10 cellular contexts compared by ENCODE assay signal in genomic region chr7:7996568-7996967, GRCh38. TPM values are rescaled to one million over a fixed set of nuclear protein-coding genes. Genes with fewer than 3 reads are reported as not detected.
A peak's percentile ranks its signal among the peaks of the same experiment; 100 is the strongest.
DNase-seq lines count a peak whose midpoint lies in the region; ATAC-seq and TF ChIP-seq lines count a peak whose summit lies in the region.
"Had no signal": no experiment of that assay in that cellular context is flagged by ENCODE, and none has a peak within 500 bp of the region (broad histone marks: within the 10 kb centered on the region; RNA-seq: fewer than 3 reads in every experiment).

No MANE protein-coding gene starts in this region.

- H3K27ac Mint-ChIP-seq in activated CD8-positive, alpha-beta memory T cell treated with anti-CD3 and anti-CD28 coated beads, Interleukin-2, amount 10 ng/mL, durations not matched to agents 7 days and 5 days, result peak overlapping the region; percentile 3
- H3K27ac Mint-ChIP-seq in stimulated activated effector memory CD8-positive, alpha-beta T cell treated with anti-CD3 and anti-CD28 coated beads, Interleukin-12 subunit alpha, Interleukin-12 subunit beta, amount 100 ng/mL, for 72 hours, result peak overlapping the region; percentile 65

- ATAC-seq in activated CD8-positive, alpha-beta memory T cell treated with anti-CD3 and anti-CD28 coated beads, Interleukin-2, amount 10 ng/mL, durations not matched to agents 7 days and 5 days, result no peak
- peak; percentile 84 for ATAC-seq in stimulated activated effector memory CD8-positive, alpha-beta T cell treated with anti-CD3 and anti-CD28 coated beads, Interleukin-12 subunit alpha, Interleukin-12 subunit beta, amount 100 ng/mL, for 72 hours
- ATAC-seq in SK-N-SH treated with all-trans-retinoic acid at 6 μM for 48 hours, result no peak

- peaks cover 42% of the 10 kb centered on the region for H3K36me3 Mint-ChIP-seq in activated CD8-positive, alpha-beta memory T cell treated with anti-CD3 and anti-CD28 coated beads, Interleukin-2, amount 10 ng/mL, durations not matched to agents 7 days and 5 days
- H3K36me3 Mint-ChIP-seq in stimulated activated effector memory CD8-positive, alpha-beta T cell treated with anti-CD3 and anti-CD28 coated beads, Interleukin-12 subunit alpha, Interleukin-12 subunit beta, amount 100 ng/mL, for 72 hours, result peaks cover 4% of the 10 kb centered on the region

- H3K27me3 Mint-ChIP-seq in activated CD8-positive, alpha-beta memory T cell treated with anti-CD3 and anti-CD28 coated beads, Interleukin-2, amount 10 ng/mL, durations not matched to agents 7 days and 5 days, result no peaks in the 10 kb centered on the region

- no peak for TF ChIP-seq CTCF in GM13977 (IDR thresholded peaks at IDR 0.05; ENCODE audit: extremely low read depth, insufficient read depth, missing control alignments)

- H3K4me1 Mint-ChIP-seq in activated CD8-positive, alpha-beta memory T cell treated with anti-CD3 and anti-CD28 coated beads, Interleukin-2, amount 10 ng/mL, durations not matched to agents 7 days and 5 days, result peaks cover 10% of the 10 kb centered on the region
- peaks cover 13% of the 10 kb centered on the region for H3K4me1 Mint-ChIP-seq in stimulated activated effector memory CD8-positive, alpha-beta T cell treated with anti-CD3 and anti-CD28 coated beads, Interleukin-12 subunit alpha, Interleukin-12 subunit beta, amount 100 ng/mL, for 72 hours

- CTCF ChIA-PET in activated CD8-positive, alpha-beta memory T cell treated with anti-CD3 and anti-CD28 coated beads, Interleukin-2, amount 10 ng/mL, durations not matched to agents 7 days and 5 days (lab: Charles Lee), result interaction anchor here (1.1 to 1.2 kb wide), 2 partner anchors 9 to 194 kb away, joined by 3 to 4 read pairs; no protein-coding TSS in a partner anchor

- peaks cover 18% of the 10 kb centered on the region for H3K9me3 Mint-ChIP-seq in activated CD8-positive, alpha-beta memory T cell treated with anti-CD3 and anti-CD28 coated beads, Interleukin-2, amount 10 ng/mL, durations not matched to agents 7 days and 5 days (ENCODE audit: low read depth)
- peaks cover 13% of the 10 kb centered on the region for H3K9me3 Mint-ChIP-seq in stimulated activated effector memory CD8-positive, alpha-beta T cell treated with anti-CD3 and anti-CD28 coated beads, Interleukin-12 subunit alpha, Interleukin-12 subunit beta, amount 100 ng/mL, for 72 hours

- H3K4me3 Mint-ChIP-seq in activated CD8-positive, alpha-beta memory T cell treated with anti-CD3 and anti-CD28 coated beads, Interleukin-2, amount 10 ng/mL, durations not matched to agents 7 days and 5 days, result no peak overlapping the region
- H3K4me3 Mint-ChIP-seq in stimulated activated effector memory CD8-positive, alpha-beta T cell treated with anti-CD3 and anti-CD28 coated beads, Interleukin-12 subunit alpha, Interleukin-12 subunit beta, amount 100 ng/mL, for 72 hours, result peak overlapping the region; percentile 8

- DNase-seq in activated CD8-positive, alpha-beta memory T cell treated with anti-CD3 and anti-CD28 coated beads, Interleukin-2, amount 10 ng/mL, durations not matched to agents 7 days and 5 days, result no peak
- DNase-seq in activated CD8-positive, alpha-beta memory T cell treated with anti-CD3 and anti-CD28 coated beads, Interleukin-2, amount 50 U/mL, for 4 hours, result no peak
- DNase-seq in LHCN-M2 (ENCODE audit: low read depth) (peak; percentile 63), dedifferentiated amniotic fluid mesenchymal stem cell (ENCODE audit: extremely low spot score) (peak; percentile 32), GM13977 (ENCODE audit: low spot score) (no peak), germinal center (ENCODE audit: low spot score) (no peak)
- DNase-seq in stimulated activated effector memory CD8-positive, alpha-beta T cell treated with anti-CD3 and anti-CD28 coated beads, Interleukin-12 subunit alpha, Interleukin-12 subunit beta, amount 100 ng/mL, for 72 hours (ENCODE audit: low spot score in 2 of 2), result no peak
- DNase-seq: KG1, kidney had no signal

- in situ Hi-C loops in GM13977 (cut with MboI; ENCODE audit: low pct_unique_long_range_greater_than_20kb, low sequenced_read_pairs, unreplicated experiment), result no loop called here

TF ChIP-seq in SK-N-SH treated with all-trans-retinoic acid at 6 μM for 48 hours, 23 proteins besides CTCF, POLR2A, EP300 and RAD21:
- TF ChIP-seq, protein P1, sequence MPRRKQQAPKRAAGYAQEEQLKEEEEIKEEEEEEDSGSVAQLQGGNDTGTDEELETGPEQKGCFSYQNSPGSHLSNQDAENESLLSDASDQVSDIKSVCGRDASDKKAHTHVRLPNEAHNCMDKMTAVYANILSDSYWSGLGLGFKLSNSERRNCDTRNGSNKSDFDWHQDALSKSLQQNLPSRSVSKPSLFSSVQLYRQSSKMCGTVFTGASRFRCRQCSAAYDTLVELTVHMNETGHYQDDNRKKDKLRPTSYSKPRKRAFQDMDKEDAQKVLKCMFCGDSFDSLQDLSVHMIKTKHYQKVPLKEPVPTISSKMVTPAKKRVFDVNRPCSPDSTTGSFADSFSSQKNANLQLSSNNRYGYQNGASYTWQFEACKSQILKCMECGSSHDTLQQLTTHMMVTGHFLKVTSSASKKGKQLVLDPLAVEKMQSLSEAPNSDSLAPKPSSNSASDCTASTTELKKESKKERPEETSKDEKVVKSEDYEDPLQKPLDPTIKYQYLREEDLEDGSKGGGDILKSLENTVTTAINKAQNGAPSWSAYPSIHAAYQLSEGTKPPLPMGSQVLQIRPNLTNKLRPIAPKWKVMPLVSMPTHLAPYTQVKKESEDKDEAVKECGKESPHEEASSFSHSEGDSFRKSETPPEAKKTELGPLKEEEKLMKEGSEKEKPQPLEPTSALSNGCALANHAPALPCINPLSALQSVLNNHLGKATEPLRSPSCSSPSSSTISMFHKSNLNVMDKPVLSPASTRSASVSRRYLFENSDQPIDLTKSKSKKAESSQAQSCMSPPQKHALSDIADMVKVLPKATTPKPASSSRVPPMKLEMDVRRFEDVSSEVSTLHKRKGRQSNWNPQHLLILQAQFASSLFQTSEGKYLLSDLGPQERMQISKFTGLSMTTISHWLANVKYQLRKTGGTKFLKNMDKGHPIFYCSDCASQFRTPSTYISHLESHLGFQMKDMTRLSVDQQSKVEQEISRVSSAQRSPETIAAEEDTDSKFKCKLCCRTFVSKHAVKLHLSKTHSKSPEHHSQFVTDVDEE (CRISPR knock-in tag; IDR thresholded peaks at IDR 0.05), result no peak
- TF ChIP-seq OSR1 (CRISPR knock-in tag; IDR thresholded peaks at IDR 0.05) (no peak), ISL1 (CRISPR knock-in tag; IDR thresholded peaks at IDR 0.05) (no peak), GLIS3 (CRISPR knock-in tag; IDR thresholded peaks at IDR 0.05) (no peak), TCF4 (CRISPR knock-in tag; IDR thresholded peaks at IDR 0.05; ENCODE audit: borderline replicate concordance) (no peak), ZFP3 (CRISPR knock-in tag; IDR thresholded peaks at IDR 0.05) (no peak), CSDC2 (CRISPR knock-in tag; IDR thresholded peaks at IDR 0.05) (no peak), TOX (CRISPR knock-in tag; IDR thresholded peaks at IDR 0.05; ENCODE audit: borderline replicate concordance) (no peak), PPARA (CRISPR knock-in tag; IDR thresholded peaks at IDR 0.05; ENCODE audit: borderline replicate concordance) (no peak), RARB (CRISPR knock-in tag; IDR thresholded peaks at IDR 0.05) (no peak), ARNTL (CRISPR knock-in tag; IDR thresholded peaks at IDR 0.05; ENCODE audit: borderline replicate concordance, low read depth) (no peak), ZNF8 (CRISPR knock-in tag; IDR thresholded peaks at IDR 0.05) (no peak), ZNF565 (CRISPR knock-in tag; conservative IDR thresholded peaks at IDR 0.05; ENCODE audit: low read depth) (no peak), ZC3H10 (CRISPR knock-in tag; IDR thresholded peaks at IDR 0.05) (no peak), ZNF70 (CRISPR knock-in tag; IDR thresholded peaks at IDR 0.05) (no peak), ZFP30 (CRISPR knock-in tag; IDR thresholded peaks at IDR 0.05) (no peak), SNAI2 (CRISPR knock-in tag; IDR thresholded peaks at IDR 0.05) (no peak), ESRRG (CRISPR knock-in tag; IDR thresholded peaks at IDR 0.05) (no peak)
- TF ChIP-seq, protein P2, sequence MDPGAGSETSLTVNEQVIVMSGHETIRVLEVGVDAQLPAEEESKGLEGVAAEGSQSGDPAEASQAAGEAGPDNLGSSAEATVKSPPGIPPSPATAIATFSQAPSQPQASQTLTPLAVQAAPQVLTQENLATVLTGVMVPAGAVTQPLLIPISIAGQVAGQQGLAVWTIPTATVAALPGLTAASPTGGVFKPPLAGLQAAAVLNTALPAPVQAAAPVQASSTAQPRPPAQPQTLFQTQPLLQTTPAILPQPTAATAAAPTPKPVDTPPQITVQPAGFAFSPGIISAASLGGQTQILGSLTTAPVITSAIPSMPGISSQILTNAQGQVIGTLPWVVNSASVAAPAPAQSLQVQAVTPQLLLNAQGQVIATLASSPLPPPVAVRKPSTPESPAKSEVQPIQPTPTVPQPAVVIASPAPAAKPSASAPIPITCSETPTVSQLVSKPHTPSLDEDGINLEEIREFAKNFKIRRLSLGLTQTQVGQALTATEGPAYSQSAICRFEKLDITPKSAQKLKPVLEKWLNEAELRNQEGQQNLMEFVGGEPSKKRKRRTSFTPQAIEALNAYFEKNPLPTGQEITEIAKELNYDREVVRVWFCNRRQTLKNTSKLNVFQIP (CRISPR knock-in tag; IDR thresholded peaks at IDR 0.05; ENCODE audit: borderline replicate concordance, low read depth), result no peak
- TF ChIP-seq, protein P3, sequence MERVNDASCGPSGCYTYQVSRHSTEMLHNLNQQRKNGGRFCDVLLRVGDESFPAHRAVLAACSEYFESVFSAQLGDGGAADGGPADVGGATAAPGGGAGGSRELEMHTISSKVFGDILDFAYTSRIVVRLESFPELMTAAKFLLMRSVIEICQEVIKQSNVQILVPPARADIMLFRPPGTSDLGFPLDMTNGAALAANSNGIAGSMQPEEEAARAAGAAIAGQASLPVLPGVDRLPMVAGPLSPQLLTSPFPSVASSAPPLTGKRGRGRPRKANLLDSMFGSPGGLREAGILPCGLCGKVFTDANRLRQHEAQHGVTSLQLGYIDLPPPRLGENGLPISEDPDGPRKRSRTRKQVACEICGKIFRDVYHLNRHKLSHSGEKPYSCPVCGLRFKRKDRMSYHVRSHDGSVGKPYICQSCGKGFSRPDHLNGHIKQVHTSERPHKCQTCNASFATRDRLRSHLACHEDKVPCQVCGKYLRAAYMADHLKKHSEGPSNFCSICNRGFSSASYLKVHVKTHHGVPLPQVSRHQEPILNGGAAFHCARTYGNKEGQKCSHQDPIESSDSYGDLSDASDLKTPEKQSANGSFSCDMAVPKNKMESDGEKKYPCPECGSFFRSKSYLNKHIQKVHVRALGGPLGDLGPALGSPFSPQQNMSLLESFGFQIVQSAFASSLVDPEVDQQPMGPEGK (CRISPR knock-in tag; IDR thresholded peaks at IDR 0.05; ENCODE audit: borderline replicate concordance), result no peak
TF ChIP-seq in SK-N-SH treated with all-trans-retinoic acid at 6 μM for 48 hours: peak in this region for 0.

RNA-seq across cellular contexts. Expression of gene GLCCI1, which starts 28.0 kb away (rescaled TPM):
- total RNA-seq in activated CD8-positive, alpha-beta memory T cell treated with anti-CD3 and anti-CD28 coated beads, Interleukin-2, amount 10 ng/mL, durations not matched to agents 7 days and 5 days, result 10 to 100 TPM; 37.7 to 43.6 TPM
- 4.2 and 4.9 TPM in 2 replicates for total RNA-seq in LHCN-M2 (2014; rRNA removed)
- polyA plus RNA-seq in LHCN-M2 (2012), result 2.1 TPM

Comparison
In these comparisons a context has a peak if more than half of its experiments do, and no peak if none do; other contexts are left out.
1. DNase-seq: peak in LHCN-M2 (single experiment) and dedifferentiated amniotic fluid mesenchymal stem cell (single experiment); none in activated CD8-positive, alpha-beta memory T cell treated with anti-CD3 and anti-CD28 coated beads, Interleukin-2, amount 10 ng/mL, durations not matched to agents 7 days and 5 days (single experiment), activated CD8-positive, alpha-beta memory T cell treated with anti-CD3 and anti-CD28 coated beads, Interleukin-2, amount 50 U/mL, for 4 hours (single experiment), stimulated activated effector memory CD8-positive, alpha-beta T cell treated with anti-CD3 and anti-CD28 coated beads, Interleukin-12 subunit alpha, Interleukin-12 subunit beta, amount 100 ng/mL, for 72 hours (0 of 2), GM13977 (single experiment) and germinal center (single experiment).